ENCODE assay signal across 1 cellular context in the genomic region with DNA sequence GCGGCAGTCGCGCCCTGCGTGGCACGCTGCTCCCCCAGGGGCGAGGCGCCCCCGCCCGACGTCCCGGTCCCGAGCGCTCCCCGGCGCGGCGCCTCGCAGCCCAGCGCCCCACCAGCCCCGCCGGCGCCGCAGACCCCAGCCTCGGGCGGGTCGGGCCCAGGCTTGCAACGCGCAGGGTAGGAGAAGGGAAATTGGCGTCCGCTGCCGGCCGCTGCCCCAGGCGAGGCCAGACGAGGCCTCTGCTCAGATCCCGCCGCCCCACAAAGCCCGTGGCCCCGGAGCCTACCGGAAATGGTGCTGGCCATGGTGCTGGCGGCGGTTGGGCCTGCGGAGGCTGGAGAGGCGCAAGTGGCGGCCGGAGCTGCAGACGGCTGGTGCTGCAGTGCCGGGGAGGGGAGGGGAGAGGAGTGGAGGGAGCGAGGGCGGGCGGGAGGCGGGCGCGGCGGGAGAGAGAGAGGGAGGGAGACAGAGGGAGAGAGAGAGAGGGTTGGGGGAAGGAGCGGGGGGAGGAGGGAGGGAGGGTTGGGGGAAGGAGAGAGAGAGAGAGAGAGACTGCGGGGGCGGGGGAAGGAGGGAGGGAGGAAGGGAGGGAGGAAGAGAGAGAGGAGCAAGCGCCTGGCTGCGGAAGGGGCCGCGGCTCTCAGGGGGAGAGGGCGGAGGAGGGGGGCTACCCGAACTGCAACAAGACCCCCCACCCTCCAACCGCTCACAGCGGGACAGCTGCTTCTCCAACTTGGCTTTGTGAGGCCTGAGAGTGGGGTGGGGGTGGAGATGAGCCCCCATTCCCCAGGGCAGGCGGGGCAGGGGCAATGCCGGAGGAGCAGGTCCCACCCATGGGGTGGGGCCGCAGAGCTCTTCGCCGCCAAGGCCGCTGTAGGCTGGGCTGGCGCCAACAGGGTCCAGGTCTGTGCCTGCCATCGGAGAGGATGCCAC.
TF ChIP-seq lines count a peak whose summit lies in the region.

A gene (minus strand): TSS at position 384 of the 933 bp plus-strand sequence. CDS start 79 bp downstream, at position 305.

TF ChIP-seq in K562, 482 proteins besides CTCF, POLR2A, EP300 and RAD21 (continued from another document and continues in another):
- TF ChIP-seq, protein P1, sequence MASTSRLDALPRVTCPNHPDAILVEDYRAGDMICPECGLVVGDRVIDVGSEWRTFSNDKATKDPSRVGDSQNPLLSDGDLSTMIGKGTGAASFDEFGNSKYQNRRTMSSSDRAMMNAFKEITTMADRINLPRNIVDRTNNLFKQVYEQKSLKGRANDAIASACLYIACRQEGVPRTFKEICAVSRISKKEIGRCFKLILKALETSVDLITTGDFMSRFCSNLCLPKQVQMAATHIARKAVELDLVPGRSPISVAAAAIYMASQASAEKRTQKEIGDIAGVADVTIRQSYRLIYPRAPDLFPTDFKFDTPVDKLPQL (IDR thresholded peaks at IDR 0.05; ENCODE audit: extremely low read depth, insufficient read length) = no peak
- TF ChIP-seq ETV6 (IDR thresholded peaks at IDR 0.05; ENCODE audit: borderline replicate concordance in 1 of 2, low read depth in 2 of 2, low read length in 1 of 2) (no peak), ETV6 (CRISPR knock-in tag; IDR thresholded peaks at IDR 0.05; ENCODE audit: borderline replicate concordance) (0 out of 2 replicates have a peak, but pooled peaks have one; percentile 22), SMARCE1 (IDR thresholded peaks at IDR 0.05) (no peak), RCOR1 (IDR thresholded peaks at IDR 0.05; ENCODE audit: borderline replicate concordance in 1 of 2, low read depth in 2 of 2, low read length in 2 of 2) (peak in 1 of 2 experiments; percentile 83; a peak in 2 of 4 replicates), HDAC3 (IDR thresholded peaks at IDR 0.05; ENCODE audit: borderline replicate concordance, partially characterized antibody) (no peak), U2AF1 (optimal IDR thresholded peaks at IDR 0.05; ENCODE audit: low read depth, low read length) (peak; percentile 38), TCFL5 (CRISPR knock-in tag; conservative IDR thresholded peaks at IDR 0.05) (no peak), HNRNPH1 (optimal IDR thresholded peaks at IDR 0.05; ENCODE audit: low read depth, low read length) (no peak), GABPA (tag; conservative IDR thresholded peaks at IDR 0.05; ENCODE audit: low read depth) (peak; percentile 89), CC2D1A (IDR thresholded peaks at IDR 0.05) (no peak), SMARCA4 (IDR thresholded peaks at IDR 0.05) (no peak; the same call in 1 of the 2 replicates), RBM25 (IDR thresholded peaks at IDR 0.05; ENCODE audit: low read depth, low read length, severe bottlenecking) (no peak), RBM34 (IDR thresholded peaks at IDR 0.05; ENCODE audit: borderline replicate concordance, insufficient read depth, low read length) (no peak), ZNF354B (CRISPR knock-in tag; IDR thresholded peaks at IDR 0.05) (no peak), ZNF79 (CRISPR knock-in tag; IDR thresholded peaks at IDR 0.05; ENCODE audit: low read depth) (no peak), ZNF12 (CRISPR knock-in tag; IDR thresholded peaks at IDR 0.05) (no peak), CHCHD3 (CRISPR knock-in tag; IDR thresholded peaks at IDR 0.05) (no peak), RBM17 (IDR thresholded peaks at IDR 0.05; ENCODE audit: borderline replicate concordance, low read depth, low read length) (no peak), ZNF444 (CRISPR knock-in tag; IDR thresholded peaks at IDR 0.05) (peak; percentile 41; the same call in 1 of the 2 replicates), MECOM (CRISPR knock-in tag; IDR thresholded peaks at IDR 0.05) (no peak), ELF1 (tag; IDR thresholded peaks at IDR 0.05) (peak; percentile 80), ZC3H4 (CRISPR knock-in tag; IDR thresholded peaks at IDR 0.05; ENCODE audit: borderline replicate concordance) (no peak), NUFIP1 (IDR thresholded peaks at IDR 0.05; ENCODE audit: partially characterized antibody) (no peak), ZNF780A (CRISPR knock-in tag; IDR thresholded peaks at IDR 0.05) (no peak), THRAP3 (IDR thresholded peaks at IDR 0.05; ENCODE audit: borderline replicate concordance) (no peak), ZNF146 (CRISPR knock-in tag; IDR thresholded peaks at IDR 0.05; ENCODE audit: unreplicated experiment) (peak; percentile 37), FOXM1 (IDR thresholded peaks at IDR 0.05; ENCODE audit: low read depth) (no peak), FOXM1 (CRISPR knock-in tag; IDR thresholded peaks at IDR 0.05; ENCODE audit: low read depth) (peak; percentile 50; the same call in 1 of the 2 replicates), MYNN (IDR thresholded peaks at IDR 0.05) (0 out of 2 replicates have a peak, but pooled peaks have one; percentile 46), MYNN (CRISPR knock-in tag; IDR thresholded peaks at IDR 0.05) (peak; percentile 60; the same call in 1 of the 2 replicates), RFX5 (IDR thresholded peaks at IDR 0.05; ENCODE audit: low read depth, low read length) (no peak), OTX1 (CRISPR knock-in tag; IDR thresholded peaks at IDR 0.05) (no peak), GTF2A2 (tag; IDR thresholded peaks at IDR 0.05) (no peak), NONO (IDR thresholded peaks at IDR 0.05; ENCODE audit: low read depth in 2 of 2, low read length in 1 of 2) (0 out of 4 replicates have a peak, but pooled peaks of 1 of the 2 experiments have one; percentile 12)
- TF ChIP-seq, protein P2, sequence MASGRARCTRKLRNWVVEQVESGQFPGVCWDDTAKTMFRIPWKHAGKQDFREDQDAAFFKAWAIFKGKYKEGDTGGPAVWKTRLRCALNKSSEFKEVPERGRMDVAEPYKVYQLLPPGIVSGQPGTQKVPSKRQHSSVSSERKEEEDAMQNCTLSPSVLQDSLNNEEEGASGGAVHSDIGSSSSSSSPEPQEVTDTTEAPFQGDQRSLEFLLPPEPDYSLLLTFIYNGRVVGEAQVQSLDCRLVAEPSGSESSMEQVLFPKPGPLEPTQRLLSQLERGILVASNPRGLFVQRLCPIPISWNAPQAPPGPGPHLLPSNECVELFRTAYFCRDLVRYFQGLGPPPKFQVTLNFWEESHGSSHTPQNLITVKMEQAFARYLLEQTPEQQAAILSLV (tag; IDR thresholded peaks at IDR 0.05) = no peak
- TF ChIP-seq, protein P3, sequence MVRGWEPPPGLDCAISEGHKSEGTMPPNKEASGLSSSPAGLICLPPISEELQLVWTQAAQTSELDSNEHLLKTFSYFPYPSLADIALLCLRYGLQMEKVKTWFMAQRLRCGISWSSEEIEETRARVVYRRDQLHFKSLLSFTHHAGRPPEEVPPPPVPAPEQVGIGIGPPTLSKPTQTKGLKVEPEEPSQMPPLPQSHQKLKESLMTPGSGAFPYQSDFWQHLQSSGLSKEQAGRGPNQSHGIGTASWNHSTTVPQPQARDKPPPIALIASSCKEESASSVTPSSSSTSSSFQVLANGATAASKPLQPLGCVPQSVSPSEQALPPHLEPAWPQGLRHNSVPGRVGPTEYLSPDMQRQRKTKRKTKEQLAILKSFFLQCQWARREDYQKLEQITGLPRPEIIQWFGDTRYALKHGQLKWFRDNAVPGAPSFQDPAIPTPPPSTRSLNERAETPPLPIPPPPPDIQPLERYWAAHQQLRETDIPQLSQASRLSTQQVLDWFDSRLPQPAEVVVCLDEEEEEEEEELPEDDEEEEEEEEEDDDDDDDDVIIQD (CRISPR knock-in tag; IDR thresholded peaks at IDR 0.05) = no peak
- TF ChIP-seq, protein P4, sequence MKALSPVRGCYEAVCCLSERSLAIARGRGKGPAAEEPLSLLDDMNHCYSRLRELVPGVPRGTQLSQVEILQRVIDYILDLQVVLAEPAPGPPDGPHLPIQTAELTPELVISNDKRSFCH (CRISPR knock-in tag; IDR thresholded peaks at IDR 0.05) = no peak
- TF ChIP-seq, protein P4 (tag; IDR thresholded peaks at IDR 0.05) = peak; percentile 18; the same call in 1 of the 2 replicates
- TF ChIP-seq, protein P5, sequence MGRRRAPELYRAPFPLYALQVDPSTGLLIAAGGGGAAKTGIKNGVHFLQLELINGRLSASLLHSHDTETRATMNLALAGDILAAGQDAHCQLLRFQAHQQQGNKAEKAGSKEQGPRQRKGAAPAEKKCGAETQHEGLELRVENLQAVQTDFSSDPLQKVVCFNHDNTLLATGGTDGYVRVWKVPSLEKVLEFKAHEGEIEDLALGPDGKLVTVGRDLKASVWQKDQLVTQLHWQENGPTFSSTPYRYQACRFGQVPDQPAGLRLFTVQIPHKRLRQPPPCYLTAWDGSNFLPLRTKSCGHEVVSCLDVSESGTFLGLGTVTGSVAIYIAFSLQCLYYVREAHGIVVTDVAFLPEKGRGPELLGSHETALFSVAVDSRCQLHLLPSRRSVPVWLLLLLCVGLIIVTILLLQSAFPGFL (CRISPR knock-in tag; IDR thresholded peaks at IDR 0.05) = 0 out of 2 replicates have a peak, but pooled peaks have one; percentile 59
- TF ChIP-seq, protein P6, sequence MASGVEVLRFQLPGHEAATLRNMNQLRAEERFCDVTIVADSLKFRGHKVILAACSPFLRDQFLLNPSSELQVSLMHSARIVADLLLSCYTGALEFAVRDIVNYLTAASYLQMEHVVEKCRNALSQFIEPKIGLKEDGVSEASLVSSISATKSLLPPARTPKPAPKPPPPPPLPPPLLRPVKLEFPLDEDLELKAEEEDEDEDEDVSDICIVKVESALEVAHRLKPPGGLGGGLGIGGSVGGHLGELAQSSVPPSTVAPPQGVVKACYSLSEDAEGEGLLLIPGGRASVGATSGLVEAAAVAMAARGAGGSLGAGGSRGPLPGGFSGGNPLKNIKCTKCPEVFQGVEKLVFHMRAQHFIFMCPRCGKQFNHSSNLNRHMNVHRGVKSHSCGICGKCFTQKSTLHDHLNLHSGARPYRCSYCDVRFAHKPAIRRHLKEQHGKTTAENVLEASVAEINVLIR (CRISPR knock-in tag; IDR thresholded peaks at IDR 0.05) = no peak
- TF ChIP-seq, protein P7, sequence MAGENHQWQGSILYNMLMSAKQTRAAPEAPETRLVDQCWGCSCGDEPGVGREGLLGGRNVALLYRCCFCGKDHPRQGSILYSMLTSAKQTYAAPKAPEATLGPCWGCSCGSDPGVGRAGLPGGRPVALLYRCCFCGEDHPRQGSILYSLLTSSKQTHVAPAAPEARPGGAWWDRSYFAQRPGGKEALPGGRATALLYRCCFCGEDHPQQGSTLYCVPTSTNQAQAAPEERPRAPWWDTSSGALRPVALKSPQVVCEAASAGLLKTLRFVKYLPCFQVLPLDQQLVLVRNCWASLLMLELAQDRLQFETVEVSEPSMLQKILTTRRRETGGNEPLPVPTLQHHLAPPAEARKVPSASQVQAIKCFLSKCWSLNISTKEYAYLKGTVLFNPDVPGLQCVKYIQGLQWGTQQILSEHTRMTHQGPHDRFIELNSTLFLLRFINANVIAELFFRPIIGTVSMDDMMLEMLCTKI (IDR thresholded peaks at IDR 0.05; ENCODE audit: partially characterized antibody) = no peak
- TF ChIP-seq, protein P8, sequence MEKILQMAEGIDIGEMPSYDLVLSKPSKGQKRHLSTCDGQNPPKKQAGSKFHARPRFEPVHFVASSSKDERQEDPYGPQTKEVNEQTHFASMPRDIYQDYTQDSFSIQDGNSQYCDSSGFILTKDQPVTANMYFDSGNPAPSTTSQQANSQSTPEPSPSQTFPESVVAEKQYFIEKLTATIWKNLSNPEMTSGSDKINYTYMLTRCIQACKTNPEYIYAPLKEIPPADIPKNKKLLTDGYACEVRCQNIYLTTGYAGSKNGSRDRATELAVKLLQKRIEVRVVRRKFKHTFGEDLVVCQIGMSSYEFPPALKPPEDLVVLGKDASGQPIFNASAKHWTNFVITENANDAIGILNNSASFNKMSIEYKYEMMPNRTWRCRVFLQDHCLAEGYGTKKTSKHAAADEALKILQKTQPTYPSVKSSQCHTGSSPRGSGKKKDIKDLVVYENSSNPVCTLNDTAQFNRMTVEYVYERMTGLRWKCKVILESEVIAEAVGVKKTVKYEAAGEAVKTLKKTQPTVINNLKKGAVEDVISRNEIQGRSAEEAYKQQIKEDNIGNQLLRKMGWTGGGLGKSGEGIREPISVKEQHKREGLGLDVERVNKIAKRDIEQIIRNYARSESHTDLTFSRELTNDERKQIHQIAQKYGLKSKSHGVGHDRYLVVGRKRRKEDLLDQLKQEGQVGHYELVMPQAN (IDR thresholded peaks at IDR 0.05; ENCODE audit: borderline replicate concordance) = peak; percentile 92
- TF ChIP-seq, protein P9, sequence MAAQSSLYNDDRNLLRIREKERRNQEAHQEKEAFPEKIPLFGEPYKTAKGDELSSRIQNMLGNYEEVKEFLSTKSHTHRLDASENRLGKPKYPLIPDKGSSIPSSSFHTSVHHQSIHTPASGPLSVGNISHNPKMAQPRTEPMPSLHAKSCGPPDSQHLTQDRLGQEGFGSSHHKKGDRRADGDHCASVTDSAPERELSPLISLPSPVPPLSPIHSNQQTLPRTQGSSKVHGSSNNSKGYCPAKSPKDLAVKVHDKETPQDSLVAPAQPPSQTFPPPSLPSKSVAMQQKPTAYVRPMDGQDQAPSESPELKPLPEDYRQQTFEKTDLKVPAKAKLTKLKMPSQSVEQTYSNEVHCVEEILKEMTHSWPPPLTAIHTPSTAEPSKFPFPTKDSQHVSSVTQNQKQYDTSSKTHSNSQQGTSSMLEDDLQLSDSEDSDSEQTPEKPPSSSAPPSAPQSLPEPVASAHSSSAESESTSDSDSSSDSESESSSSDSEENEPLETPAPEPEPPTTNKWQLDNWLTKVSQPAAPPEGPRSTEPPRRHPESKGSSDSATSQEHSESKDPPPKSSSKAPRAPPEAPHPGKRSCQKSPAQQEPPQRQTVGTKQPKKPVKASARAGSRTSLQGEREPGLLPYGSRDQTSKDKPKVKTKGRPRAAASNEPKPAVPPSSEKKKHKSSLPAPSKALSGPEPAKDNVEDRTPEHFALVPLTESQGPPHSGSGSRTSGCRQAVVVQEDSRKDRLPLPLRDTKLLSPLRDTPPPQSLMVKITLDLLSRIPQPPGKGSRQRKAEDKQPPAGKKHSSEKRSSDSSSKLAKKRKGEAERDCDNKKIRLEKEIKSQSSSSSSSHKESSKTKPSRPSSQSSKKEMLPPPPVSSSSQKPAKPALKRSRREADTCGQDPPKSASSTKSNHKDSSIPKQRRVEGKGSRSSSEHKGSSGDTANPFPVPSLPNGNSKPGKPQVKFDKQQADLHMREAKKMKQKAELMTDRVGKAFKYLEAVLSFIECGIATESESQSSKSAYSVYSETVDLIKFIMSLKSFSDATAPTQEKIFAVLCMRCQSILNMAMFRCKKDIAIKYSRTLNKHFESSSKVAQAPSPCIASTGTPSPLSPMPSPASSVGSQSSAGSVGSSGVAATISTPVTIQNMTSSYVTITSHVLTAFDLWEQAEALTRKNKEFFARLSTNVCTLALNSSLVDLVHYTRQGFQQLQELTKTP (IDR thresholded peaks at IDR 0.05; ENCODE audit: low read depth in 1 of 2, partially characterized antibody in 2 of 2) = peak in 1 of 2 experiments; percentile 93
